In the genomic region with DNA sequence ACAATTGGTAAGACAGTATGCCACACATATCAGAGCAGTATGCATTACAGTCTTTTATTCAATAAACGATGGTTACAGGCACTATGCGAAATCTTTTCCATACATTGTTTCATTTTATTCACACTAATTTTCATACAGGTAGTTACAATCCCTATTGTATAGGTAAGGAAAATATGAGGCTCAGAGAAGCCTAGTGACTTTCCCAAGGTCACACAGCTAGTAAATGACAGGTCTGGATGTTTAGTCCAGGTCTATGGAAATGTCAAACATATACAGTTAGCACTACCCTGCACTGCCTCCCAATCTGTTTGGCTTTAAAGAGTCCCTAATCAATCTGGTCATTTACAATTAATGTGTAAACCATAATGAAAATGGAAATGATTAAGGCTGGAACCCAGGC, we compare ENCODE assay signal across 27 cellular contexts.
"Had no signal": no experiment of that assay in that cellular context is flagged by ENCODE, and none has a peak within 500 bp of the region (broad histone marks: within the 10 kb centered on the region; RNA-seq: fewer than 3 reads in every experiment).

No MANE protein-coding gene starts in this region.

- H3K27me3 ChIP-seq: ovary, testis had no signal

- H3K27ac Mint-ChIP-seq: naive thymus-derived CD8-positive, alpha-beta T cell; nephron progenitor cell; stimulated activated memory B cell treated with anti-CD40 and anti-IgM and Interleukin-4, amounts not matched to agents 10 μg/mL and 1 μg/mL and 100 μg/mL, for 72 hours; type B pancreatic cell had no signal

- H3K27ac ChIP-seq: dorsolateral prefrontal cortex, heart right ventricle, left lung, ovary, psoas muscle, sigmoid colon, skin epidermis, testis, tibial artery had no signal

- ATAC-seq: esophagus mucosa; heart right ventricle; left cardiac atrium; left lung; naive thymus-derived CD8-positive, alpha-beta T cell; psoas muscle; right cardiac atrium; stimulated activated naive CD8-positive, alpha-beta T cell treated with anti-CD3 and anti-CD28 coated beads, Interleukin-15, Interleukin-2, amounts not matched to agents 100 U/mL and 50 U/mL, for 24 hours had no signal

- H3K36me3 Mint-ChIP-seq: naive thymus-derived CD8-positive, alpha-beta T cell; stimulated activated memory B cell treated with anti-CD40 and anti-IgM and Interleukin-4, amounts not matched to agents 10 μg/mL and 1 μg/mL and 100 μg/mL, for 72 hours; type B pancreatic cell had no signal

- H3K4me3 ChIP-seq: dorsolateral prefrontal cortex, heart right ventricle, left lung, ovary, psoas muscle, sigmoid colon, skin epidermis, spleen, testis, tibial artery had no signal

- H3K9me3 ChIP-seq: heart right ventricle, left lung, ovary, psoas muscle, sigmoid colon, spleen, testis, tibial artery had no signal

- H3K4me3 Mint-ChIP-seq: naive thymus-derived CD8-positive, alpha-beta T cell; nephron progenitor cell; stimulated activated memory B cell treated with anti-CD40 and anti-IgM and Interleukin-4, amounts not matched to agents 10 μg/mL and 1 μg/mL and 100 μg/mL, for 72 hours; type B pancreatic cell had no signal

- DNase-seq: cortex of kidney; dorsolateral prefrontal cortex; effector CD4-positive, alpha-beta T cell; foreskin melanocyte; glutamatergic neuron; heart right ventricle; hippocampal formation; left cardiac atrium; left lung; naive thymus-derived CD8-positive, alpha-beta T cell; nephron progenitor cell; nucleus accumbens; ovary; posterior cingulate gyrus; psoas muscle; right cardiac atrium; sigmoid colon; spleen; stimulated activated CD4-positive, alpha-beta T cell treated with anti-CD3 and anti-CD28 coated beads, Interleukin-4, amount 100 ng/mL, for 4 hours; stimulated activated naive CD8-positive, alpha-beta T cell treated with anti-CD3 and anti-CD28 coated beads, Interleukin-15, Interleukin-2, amounts not matched to agents 100 U/mL and 50 U/mL, for 24 hours; substantia nigra; testis; tibial artery had no signal

- H3K9me3 Mint-ChIP-seq: naive thymus-derived CD8-positive, alpha-beta T cell; nephron progenitor cell; stimulated activated memory B cell treated with anti-CD40 and anti-IgM and Interleukin-4, amounts not matched to agents 10 μg/mL and 1 μg/mL and 100 μg/mL, for 72 hours; type B pancreatic cell had no signal

- H3K36me3 ChIP-seq: heart right ventricle, left lung, ovary, sigmoid colon, spleen, tibial artery had no signal

- H3K4me1 ChIP-seq: psoas muscle had no signal
